Comparison of ENCODE assay signal across 16 cellular contexts in the genomic region with DNA sequence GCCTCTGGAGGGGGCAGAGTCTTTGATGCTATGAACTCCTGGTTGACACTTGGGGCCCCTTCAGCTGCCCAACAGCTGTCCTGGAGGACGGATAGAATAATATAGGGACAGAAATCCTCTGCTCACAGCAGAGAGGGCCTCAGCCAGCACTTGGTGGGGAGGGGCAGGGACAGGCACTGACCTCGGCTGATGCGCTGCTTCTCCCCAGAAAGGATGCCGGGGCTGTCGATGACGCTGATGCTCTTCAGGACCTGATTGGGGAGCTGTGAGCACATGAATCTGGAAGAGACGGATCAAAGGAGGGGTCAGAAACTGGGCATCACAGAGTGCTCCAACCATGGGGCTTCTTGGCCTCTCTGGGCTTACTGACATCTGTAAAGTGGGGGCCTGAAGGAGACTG. TPM values are rescaled to one million over a fixed set of nuclear protein-coding genes. Genes with fewer than 3 reads are reported as not detected.
DNase-seq lines count a peak whose midpoint lies in the region; ATAC-seq and TF ChIP-seq lines count a peak whose summit lies in the region.
"Had no signal": no experiment of that assay in that cellular context is flagged by ENCODE, and none has a peak within 500 bp of the region (broad histone marks: within the 10 kb centered on the region; RNA-seq: fewer than 3 reads in every experiment).

No MANE protein-coding gene starts in this region.

- H3K27me3 Mint-ChIP-seq in activated CD4-positive, alpha-beta T cell treated with anti-CD3 and anti-CD28 coated beads, Interleukin-2, amount 10 ng/mL, durations not matched to agents 24 days and 14 days, result no peaks in the 10 kb centered on the region
- peaks cover 3% of the 10 kb centered on the region for H3K27me3 Mint-ChIP-seq in nephron (ENCODE audit: low read depth)

- CTCF ChIA-PET in Panc1 (lab: Charles Lee), result no interaction called here

- H3K9me3 ChIP-seq in Panc1 (ENCODE audit: control insufficient read depth, insufficient read depth, low read depth, low read length), result no peaks in the 10 kb centered on the region
- H3K9me3 ChIP-seq in effector memory CD4-positive, alpha-beta T cell (ENCODE audit: control insufficient read depth, low read length), result no peaks in the 10 kb centered on the region
- no peaks in the 10 kb centered on the region for H3K9me3 ChIP-seq in sigmoid colon

- peaks cover 66% of the 10 kb centered on the region for H3K4me1 ChIP-seq in Panc1 (ENCODE audit: control insufficient read depth, insufficient read depth, low read length)
- H3K4me1 ChIP-seq in effector memory CD4-positive, alpha-beta T cell (ENCODE audit: control insufficient read depth, insufficient read depth, low read length, poor library complexity, severe bottlenecking), result peaks cover 16% of the 10 kb centered on the region
- peaks cover 0 to 25% (median 18%) of the 10 kb centered on the region in 4 donors for H3K4me1 ChIP-seq in sigmoid colon

- H3K27ac ChIP-seq in Panc1 (ENCODE audit: low read length) (peak overlapping the region; percentile 87), sigmoid colon (no peak overlapping the region)
- peak overlapping the region; percentile 5 for H3K27ac ChIP-seq in effector memory CD4-positive, alpha-beta T cell (ENCODE audit: insufficient read depth, low read length, poor library complexity, severe bottlenecking)
- H3K27ac ChIP-seq: parathyroid adenoma had no signal

- H3K4me1 Mint-ChIP-seq in activated CD4-positive, alpha-beta T cell treated with anti-CD3 and anti-CD28 coated beads, Interleukin-2, amount 10 ng/mL, durations not matched to agents 24 days and 14 days, result peaks cover 34% of the 10 kb centered on the region
- peaks cover 65% of the 10 kb centered on the region for H3K4me1 Mint-ChIP-seq in nephron

- POLR2A ChIA-PET in Panc1 (lab: Charles Lee), result no interaction called here

- peaks cover 2% of the 10 kb centered on the region; the same call in 1 of the 2 replicates for H3K36me3 ChIP-seq in Panc1 (ENCODE audit: control insufficient read depth, insufficient read depth, low read length)
- peaks cover 27% of the 10 kb centered on the region for H3K36me3 ChIP-seq in effector memory CD4-positive, alpha-beta T cell (ENCODE audit: control insufficient read depth, insufficient read depth, low read length)
- H3K36me3 ChIP-seq in sigmoid colon, result no peaks in the 10 kb centered on the region

- H3K27me3 ChIP-seq in Panc1 (ENCODE audit: control insufficient read depth, insufficient read depth, low read length) (no peaks in the 10 kb centered on the region), sigmoid colon (no peaks in the 10 kb centered on the region)
- no peaks in the 10 kb centered on the region for H3K27me3 ChIP-seq in effector memory CD4-positive, alpha-beta T cell (replicated peaks; ENCODE audit: control insufficient read depth, insufficient read depth, low read length, poor library complexity, severe bottlenecking)

- 81 to 82% methylated on average over 7 of the region's 7 CpGs for WGBS in sigmoid colon, 2 donors

- no TSS peak for BruUV-seq in Panc1 (replicated peaks; lab: Mats Ljungman, UMichigan)

- H3K4me3 ChIP-seq in Panc1 (ENCODE audit: low read depth in 2 of 2, low read length in 2 of 2) (no peak overlapping the region), sigmoid colon (no peak overlapping the region)
- no peak overlapping the region for H3K4me3 ChIP-seq in effector memory CD4-positive, alpha-beta T cell (ENCODE audit: insufficient read depth, low read depth, low read length, poor library complexity, severe bottlenecking)
- H3K4me3 ChIP-seq: GM12878 had no signal

- no peak for DNase-seq in activated CD4-positive, alpha-beta T cell treated with anti-CD3 and anti-CD28 coated beads, Interleukin-2, amount 10 ng/mL, durations not matched to agents 24 days and 14 days
- no peak for DNase-seq in activated CD4-positive, alpha-beta T cell treated with anti-CD3 and anti-CD28 coated beads, Interleukin-2, amount 50 U/mL, for 1 hour
- no peak for DNase-seq in Panc1 (ENCODE audit: low read depth, low spot score)
- DNase-seq in effector memory CD4-positive, alpha-beta T cell, result no peak
- DNase-seq in NCI-H2081 treated with DMSO at 0.1 percent for 48 hours (lab: John Stamatoyannopoulos, UW), result no peak
- DNase-seq in SIG-M5 treated with dmso at 0.1 percent for 504 hours (lab: John Stamatoyannopoulos, UW; ENCODE audit: unreplicated experiment), result no peak
- no peak for DNase-seq in sigmoid colon
- DNase-seq: activated naive CD4-positive, alpha-beta T cell treated with anti-CD3 and anti-CD28 coated beads for 36 hours; foreskin melanocyte; immature natural killer cell; NCI-H1105 treated with DMSO at 0.1 percent for 48 hours; NCI-H2227 treated with DMSO at 0.1 percent for 48 hours; NK-92 treated with Interleukin-12 subunit alpha and Interleukin-12 subunit beta, amount 100 ng/mL, for 24 hours had no signal

- no peaks in the 10 kb centered on the region for H3K9me3 Mint-ChIP-seq in activated CD4-positive, alpha-beta T cell treated with anti-CD3 and anti-CD28 coated beads, Interleukin-2, amount 10 ng/mL, durations not matched to agents 24 days and 14 days
- no peaks in the 10 kb centered on the region for H3K9me3 Mint-ChIP-seq in nephron
- H3K9me3 Mint-ChIP-seq: activated naive CD4-positive, alpha-beta T cell treated with anti-CD3 and anti-CD28 coated beads for 36 hours; immature natural killer cell had no signal

- ATAC-seq in Panc1, result no peak
- ATAC-seq: GM12878 had no signal

- TF ChIP-seq CTCF in Panc1 (IDR thresholded peaks at IDR 0.05) (no peak), nephron (IDR thresholded peaks at IDR 0.05; ENCODE audit: unreplicated experiment in 3 of 3) (no peak), sigmoid colon (IDR thresholded peaks at IDR 0.05) (no peak)

- in situ Hi-C loops in Panc1 (cut with HindIII; ENCODE audit: low pct_unique_long_range_greater_than_20kb, low sequenced_read_pairs), result no loop called here

- TF ChIP-seq EP300 in sigmoid colon (IDR thresholded peaks at IDR 0.05), result no peak

- intact Hi-C loops in activated CD4-positive, alpha-beta T cell treated with anti-CD3 and anti-CD28 coated beads, Interleukin-2, amount 10 ng/mL, durations not matched to agents 24 days and 14 days (cut with micrococcal nuclease), result no loop called here
- intact Hi-C loops in Panc1 (cut with micrococcal nuclease; ENCODE audit: unreplicated experiment), result no loop called here
- intact Hi-C loops in sigmoid colon (cut with DNase I), result no loop called here

- H3K4me3 Mint-ChIP-seq in activated CD4-positive, alpha-beta T cell treated with anti-CD3 and anti-CD28 coated beads, Interleukin-2, amount 10 ng/mL, durations not matched to agents 24 days and 14 days, result no peak overlapping the region
- peak overlapping the region in 1 of 3 experiments; percentile 8 for H3K4me3 Mint-ChIP-seq in nephron
- H3K4me3 Mint-ChIP-seq: activated naive CD4-positive, alpha-beta T cell treated with anti-CD3 and anti-CD28 coated beads for 36 hours; immature natural killer cell had no signal

- H3K27ac Mint-ChIP-seq in activated CD4-positive, alpha-beta T cell treated with anti-CD3 and anti-CD28 coated beads, Interleukin-2, amount 10 ng/mL, durations not matched to agents 24 days and 14 days, result peak overlapping the region; percentile 38
- peak overlapping the region; percentile 29 to 71 (median 71) for H3K27ac Mint-ChIP-seq in nephron
- H3K27ac Mint-ChIP-seq: activated naive CD4-positive, alpha-beta T cell treated with anti-CD3 and anti-CD28 coated beads for 36 hours had no signal

- H3K36me3 Mint-ChIP-seq in activated CD4-positive, alpha-beta T cell treated with anti-CD3 and anti-CD28 coated beads, Interleukin-2, amount 10 ng/mL, durations not matched to agents 24 days and 14 days (ENCODE audit: low read depth), result peaks cover 25% of the 10 kb centered on the region
- no peaks in the 10 kb centered on the region for H3K36me3 Mint-ChIP-seq in nephron (ENCODE audit: low read depth)

- TF ChIP-seq POLR2A in sigmoid colon (IDR thresholded peaks at IDR 0.05), result no peak

RNA-seq across cellular contexts. Expression of a gene that starts 29.5 kb away (rescaled TPM):
- total RNA-seq in activated CD4-positive, alpha-beta T cell treated with anti-CD3 and anti-CD28 coated beads, Interleukin-2, amount 10 ng/mL, durations not matched to agents 24 days and 14 days, result 28.4 and 28.9 TPM in 2 replicates
- total RNA-seq in Panc1 (2021; ENCODE audit: unreplicated experiment) (43.2 TPM), sigmoid colon (10 to 100 TPM in 3 of 4 donors, 1 to 10 TPM in 1; 8.9 to 13.0 (median 11.3) TPM)
- 33.9 TPM for polyA plus RNA-seq in Panc1 (2012; ENCODE audit: insufficient read length)
- polyA plus RNA-seq in sigmoid colon, result 10 to 100 TPM; 16.8 to 37.0 (median 30.5) TPM

RNA-seq across cellular contexts. Expression of a gene that starts 49.0 kb away (rescaled TPM):
- total RNA-seq in activated CD4-positive, alpha-beta T cell treated with anti-CD3 and anti-CD28 coated beads, Interleukin-2, amount 10 ng/mL, durations not matched to agents 24 days and 14 days, result 0.64 and 0.65 TPM in 2 replicates
- 2.1 TPM for total RNA-seq in Panc1 (2021; ENCODE audit: unreplicated experiment)
- polyA plus RNA-seq in Panc1 (2012; ENCODE audit: insufficient read length), result 1.6 TPM
- total RNA-seq in sigmoid colon, result 1 to 10 TPM in 1 of 4 donors, under 1 TPM in 3; under 0.01 to 1.7 (median 0.26) TPM
- 1 to 10 TPM in 1 of 3 donors, under 1 TPM in 2; 0.60 to 2.3 (median 0.92) TPM for polyA plus RNA-seq in sigmoid colon

Comparison
In these comparisons a context has a peak if more than half of its experiments do, and no peak if none do; other contexts are left out.
1. H3K27ac ChIP-seq: peak in Panc1 (single experiment) and effector memory CD4-positive, alpha-beta T cell (single experiment); none in sigmoid colon (0 of 4).